1 cellular context compared by ENCODE assay signal in genomic region chr17:78272914-78273258, GRCh38.
TF ChIP-seq lines count a peak whose summit lies in the region.

No MANE protein-coding gene starts in this region.

TF ChIP-seq in GM12878, 131 proteins besides CTCF, POLR2A, EP300 and RAD21 (continued from another document):
- no peak for TF ChIP-seq PBX3 (IDR thresholded peaks at IDR 0.05; ENCODE audit: insufficient replicate concordance, low read depth, low read length)
- TF ChIP-seq WRNIP1 (IDR thresholded peaks at IDR 0.05; ENCODE audit: borderline replicate concordance, low read depth, low read length) = no peak
